Comparison of ENCODE assay signal across 1 cellular context in genomic region chr5:178113841-178114324, GRCh38.
TF ChIP-seq lines count a peak whose summit lies in the region.

No MANE protein-coding gene starts in this region.

TF ChIP-seq in IMR-90, 13 proteins besides CTCF, POLR2A, EP300 and RAD21 (continued from another document):
- TF ChIP-seq USF2 (IDR thresholded peaks at IDR 0.05; ENCODE audit: low read depth, low read length), result no peak
- TF ChIP-seq RFX5 (IDR thresholded peaks at IDR 0.05; ENCODE audit: low read depth, low read length), result no peak
- TF ChIP-seq MAFK (IDR thresholded peaks at IDR 0.05; ENCODE audit: low read depth, low read length), result no peak
- no peak for TF ChIP-seq SMC3 (IDR thresholded peaks at IDR 0.05; ENCODE audit: low read depth, low read length)
TF ChIP-seq in IMR-90: peak in this region for 0.
